In genomic region chr2:191436368-191437055, GRCh38 we compare ENCODE assay signal across 15 cellular contexts.
DNase-seq lines count a peak whose midpoint lies in the region; ATAC-seq and TF ChIP-seq lines count a peak whose summit lies in the region.
"Had no signal": no experiment of that assay in that cellular context is flagged by ENCODE, and none has a peak within 500 bp of the region (broad histone marks: within the 10 kb centered on the region; RNA-seq: fewer than 3 reads in every experiment).

No MANE protein-coding gene starts in this region.

- ATAC-seq in gastroesophageal sphincter, result peak; percentile 46
- ATAC-seq in HG03342 (IDR thresholded peaks at IDR 0.05; ENCODE audit: unreplicated experiment), result no peak
- no peak for ATAC-seq in GM19351 (IDR thresholded peaks at IDR 0.05; ENCODE audit: unreplicated experiment)
- ATAC-seq: PC-3; stimulated activated effector memory CD8-positive, alpha-beta T cell treated with anti-CD3 and anti-CD28 coated beads, Interleukin-12 subunit alpha, Interleukin-12 subunit beta, amount 100 ng/mL, for 72 hours had no signal

- TF ChIP-seq POLR2A in NB4 (IDR thresholded peaks at IDR 0.05; ENCODE audit: extremely low read depth, insufficient read length) (no peak), gastroesophageal sphincter (IDR thresholded peaks at IDR 0.05) (no peak)

- peak overlapping the region in 10 of 11 experiments; percentile 61 to 88 (median 76); a peak in 21 of 22 replicates for H3K27ac ChIP-seq in BLaER1 treated with 17β-estradiol and CSF1 and Interleukin-3, amounts not matched to agents 10 nM and 100 nM
- H3K27ac ChIP-seq in gastroesophageal sphincter, result peak overlapping the region in 1 of 4 donors; percentile 9
- H3K27ac ChIP-seq: neutrophil had no signal

- TF ChIP-seq CTCF in NB4 (IDR thresholded peaks at IDR 0.05; ENCODE audit: low read depth, low read length), result no peak
- TF ChIP-seq CTCF in gastroesophageal sphincter (IDR thresholded peaks at IDR 0.05), result no peak

- H3K4me1 ChIP-seq in BLaER1 treated with 17β-estradiol and CSF1 and Interleukin-3, amounts not matched to agents 10 nM and 100 nM, result peaks cover 8 to 50% (median 31%) of the 10 kb centered on the region in 10 experiments
- peaks cover 0 to 6% (median 0%) of the 10 kb centered on the region in 3 donors for H3K4me1 ChIP-seq in gastroesophageal sphincter

- DNase-seq in NB4 (ENCODE audit: low read depth) (peak; percentile 78), myocyte (ENCODE audit: low read depth) (peak; percentile 16), activated T-cell treated with anti-CD3 and anti-CD28 coated beads for 4 hours (no peak), H4 (ENCODE audit: low spot score) (no peak)
- DNase-seq: activated CD8-positive, alpha-beta memory T cell treated with anti-CD3 and anti-CD28 coated beads for 24 hours; GDM1; NCI-H1694; PC-3 had no signal

- peak overlapping the region; percentile 67 to 85 (median 79) for H3K4me2 ChIP-seq in BLaER1 treated with 17β-estradiol and CSF1 and Interleukin-3, amounts not matched to agents 10 nM and 100 nM

- no peak for TF ChIP-seq EP300 in gastroesophageal sphincter (IDR thresholded peaks at IDR 0.05)

- no peaks in the 10 kb centered on the region for H3K27me3 ChIP-seq in BLaER1 treated with 17β-estradiol and CSF1 and Interleukin-3, amounts not matched to agents 10 nM and 100 nM
- H3K27me3 ChIP-seq in gastroesophageal sphincter, result no peaks in the 10 kb centered on the region
- H3K27me3 ChIP-seq: neutrophil had no signal

- H4K20me1 ChIP-seq in BLaER1 treated with 17β-estradiol and CSF1 and Interleukin-3, amounts not matched to agents 10 nM and 100 nM, result no peaks in the 10 kb centered on the region

- H3K4me3 ChIP-seq in BLaER1 treated with 17β-estradiol and CSF1 and Interleukin-3, amounts not matched to agents 10 nM and 100 nM, result peak overlapping the region in 1 of 10 experiments; percentile 10; a peak in 2 of 20 replicates
- peak overlapping the region; percentile 23 for H3K4me3 ChIP-seq in NB4 (ENCODE audit: low read depth, low read length)
- H3K4me3 ChIP-seq in gastroesophageal sphincter, result no peak overlapping the region
- H3K4me3 ChIP-seq: skin epidermis had no signal

- WGBS in gastroesophageal sphincter (ENCODE audit: low coverage in 1 of 2), 2 donors, result 57 to 70% methylated on average over 5 to 6 of the region's 6 CpGs

- H3K36me3 ChIP-seq in BLaER1 treated with 17β-estradiol and CSF1 and Interleukin-3, amounts not matched to agents 10 nM and 100 nM, result no peaks in the 10 kb centered on the region
- H3K36me3 ChIP-seq in gastroesophageal sphincter, result no peaks in the 10 kb centered on the region
- H3K36me3 ChIP-seq: neutrophil had no signal

- H3K9ac ChIP-seq in BLaER1 treated with 17β-estradiol and CSF1 and Interleukin-3, amounts not matched to agents 10 nM and 100 nM, result peak overlapping the region in 8 of 11 experiments; percentile 14 to 68 (median 46); a peak in 11 of 22 replicates

- peaks cover 0 to 5% (median 0%) of the 10 kb centered on the region in 11 experiments; a peak in 1 of 22 replicates for H3K9me3 ChIP-seq in BLaER1 treated with 17β-estradiol and CSF1 and Interleukin-3, amounts not matched to agents 10 nM and 100 nM (replicated peaks in 1 of 11)
- H3K9me3 ChIP-seq in gastroesophageal sphincter, result no peaks in the 10 kb centered on the region
- H3K9me3 ChIP-seq: neutrophil had no signal

Comparison
In these comparisons a context has a peak if more than half of its experiments do, and no peak if none do; other contexts are left out.
1. DNase-seq: peak in NB4 (single experiment) and myocyte (single experiment); none in activated T-cell treated with anti-CD3 and anti-CD28 coated beads for 4 hours (single experiment) and H4 (single experiment).